Comparison of ENCODE assay signal across 10 cellular contexts in genomic region chr14:44912041-44912869, GRCh38. TPM values are rescaled to one million over a fixed set of nuclear protein-coding genes. Genes with fewer than 3 reads are reported as not detected.
DNase-seq lines count a peak whose midpoint lies in the region; ATAC-seq and TF ChIP-seq lines count a peak whose summit lies in the region.
"Had no signal": no experiment of that assay in that cellular context is flagged by ENCODE, and none has a peak within 500 bp of the region (broad histone marks: within the 10 kb centered on the region; RNA-seq: fewer than 3 reads in every experiment).

No MANE protein-coding gene starts in this region.

- no peak for TF ChIP-seq RAD21 in Ishikawa (IDR thresholded peaks at IDR 0.05; ENCODE audit: low read depth)

- CTCF ChIA-PET in AG04450 (lab: Charles Lee), result interaction anchor here (0.7 to 2.9 kb wide), 5 partner anchors 12 to 357 kb away, joined by 3 to 84 read pairs (median 4); no protein-coding TSS in a partner anchor

- TF ChIP-seq CTCF in AG04450 (IDR thresholded peaks at IDR 0.05; ENCODE audit: low read depth, low read length) (no peak), omental fat pad (IDR thresholded peaks at IDR 0.05) (no peak)

- H3K27ac ChIP-seq in AG04450 (ENCODE audit: low read depth, low read length), result no peak overlapping the region
- H3K27ac ChIP-seq in esophagus (ENCODE audit: low read depth in 2 of 2, low read length in 1 of 2), result no peak overlapping the region
- H3K27ac ChIP-seq: KMS-11, RWPE1 had no signal

- TF ChIP-seq EP300 in Ishikawa (IDR thresholded peaks at IDR 0.05; ENCODE audit: borderline replicate concordance), result no peak

- peak; percentile 48 for ATAC-seq in omental fat pad (ENCODE audit: low FRiP score)
- no peak for ATAC-seq in GM19351 (IDR thresholded peaks at IDR 0.05; ENCODE audit: unreplicated experiment)
- ATAC-seq in GM18519 (IDR thresholded peaks at IDR 0.05; ENCODE audit: low FRiP score, unreplicated experiment), result no peak

- H3K4me3 ChIP-seq in AG04450 (ENCODE audit: low read depth, low read length), result peak overlapping the region; percentile 44
- H3K4me3 ChIP-seq in esophagus (ENCODE audit: low read depth in 1 of 2, low read length in 2 of 2), result peak overlapping the region; percentile 40 to 50

- no peaks in the 10 kb centered on the region for H3K36me3 ChIP-seq in esophagus (ENCODE audit: control insufficient read depth in 2 of 2, insufficient read depth in 2 of 2, low read length in 1 of 2)

- H3K27me3 ChIP-seq in AG04450 (ENCODE audit: control insufficient read depth, insufficient read depth, low read length) (peaks cover 5% of the 10 kb centered on the region), esophagus (ENCODE audit: control insufficient read depth in 1 of 2, insufficient read depth in 2 of 2, low read length in 2 of 2) (no peaks in the 10 kb centered on the region)

- POLR2A ChIA-PET in AG04450 (lab: Yijun Ruan, JAX), result no interaction called here

- 18 to 19% methylated on average over 53 to 69 of the region's 69 CpGs for WGBS in esophagus, 2 donors

- DNase-seq in AG04450 (ENCODE audit: low read depth, low spot score) (no peak), omental fat pad (ENCODE audit: low spot score) (no peak), NCI-H446 (lab: John Stamatoyannopoulos, UW) (no peak), Kasumi-1 (lab: John Stamatoyannopoulos, UW) (no peak)

- H3K9me3 ChIP-seq in AG04450 (ENCODE audit: control insufficient read depth, insufficient read depth, low read length) (peaks cover 5% of the 10 kb centered on the region; the same call in 1 of the 2 replicates), esophagus (ENCODE audit: control insufficient read depth in 2 of 2, insufficient read depth in 1 of 2, low read depth in 1 of 2, low read length in 1 of 2) (peaks cover 0 to 3% of the 10 kb centered on the region in 2 donors)

- H3K4me1 ChIP-seq in esophagus (ENCODE audit: control insufficient read depth in 2 of 2, insufficient read depth in 2 of 2, low read length in 1 of 2), result peaks cover 0 to 3% of the 10 kb centered on the region in 2 donors

TF ChIP-seq in Ishikawa, 13 proteins besides CTCF, POLR2A, EP300 and RAD21:
- peak; percentile 79 for TF ChIP-seq MAX (IDR thresholded peaks at IDR 0.05)
- TF ChIP-seq CEBPB (IDR thresholded peaks at IDR 0.05), result no peak
- peak; percentile 55; the same call in 1 of the 2 replicates for TF ChIP-seq ZBTB7A (IDR thresholded peaks at IDR 0.05; ENCODE audit: low read depth)
- TF ChIP-seq TEAD4 (IDR thresholded peaks at IDR 0.05), result no peak

RNA-seq across cellular contexts. Expression of gene KLHL28, which starts 49.5 kb away (rescaled TPM):
- polyA plus RNA-seq in AG04450 (2011; rRNA removed) (4.8 and 5.9 TPM in 2 replicates), esophagus (1 to 10 TPM; 2.3 to 2.6 TPM)
- 16.4 and 21.7 TPM in 2 replicates for polyA minus RNA-seq in AG04450 (2011; rRNA and poly(A)+ RNA removed)
- total RNA-seq in omental fat pad, result 10 to 100 TPM in 2 of 4 donors, 1 to 10 TPM in 2; 7.9 to 11.5 (median 10.2) TPM

RNA-seq across cellular contexts. Expression of gene TOGARAM1, which starts 49.7 kb away (rescaled TPM):
- polyA plus RNA-seq in AG04450 (2011; rRNA removed), result 8.3 and 13.2 TPM in 2 replicates
- polyA minus RNA-seq in AG04450 (2011; rRNA and poly(A)+ RNA removed), result 16.9 and 27.0 TPM in 2 replicates
- 1 to 10 TPM; 3.0 to 3.1 TPM for polyA plus RNA-seq in esophagus
- total RNA-seq in omental fat pad, result 10 to 100 TPM; 12.2 to 25.3 (median 19.3) TPM
